In genomic region chr3:139217633-139218032, GRCh38 we compare ENCODE assay signal across 1 cellular context.
TF ChIP-seq lines count a peak whose summit lies in the region.

No MANE protein-coding gene starts in this region.

TF ChIP-seq in K562, 482 proteins besides CTCF, POLR2A, EP300 and RAD21:
- TF ChIP-seq PYGO2 (tag; IDR thresholded peaks at IDR 0.05): no peak
- TF ChIP-seq, protein P1, sequence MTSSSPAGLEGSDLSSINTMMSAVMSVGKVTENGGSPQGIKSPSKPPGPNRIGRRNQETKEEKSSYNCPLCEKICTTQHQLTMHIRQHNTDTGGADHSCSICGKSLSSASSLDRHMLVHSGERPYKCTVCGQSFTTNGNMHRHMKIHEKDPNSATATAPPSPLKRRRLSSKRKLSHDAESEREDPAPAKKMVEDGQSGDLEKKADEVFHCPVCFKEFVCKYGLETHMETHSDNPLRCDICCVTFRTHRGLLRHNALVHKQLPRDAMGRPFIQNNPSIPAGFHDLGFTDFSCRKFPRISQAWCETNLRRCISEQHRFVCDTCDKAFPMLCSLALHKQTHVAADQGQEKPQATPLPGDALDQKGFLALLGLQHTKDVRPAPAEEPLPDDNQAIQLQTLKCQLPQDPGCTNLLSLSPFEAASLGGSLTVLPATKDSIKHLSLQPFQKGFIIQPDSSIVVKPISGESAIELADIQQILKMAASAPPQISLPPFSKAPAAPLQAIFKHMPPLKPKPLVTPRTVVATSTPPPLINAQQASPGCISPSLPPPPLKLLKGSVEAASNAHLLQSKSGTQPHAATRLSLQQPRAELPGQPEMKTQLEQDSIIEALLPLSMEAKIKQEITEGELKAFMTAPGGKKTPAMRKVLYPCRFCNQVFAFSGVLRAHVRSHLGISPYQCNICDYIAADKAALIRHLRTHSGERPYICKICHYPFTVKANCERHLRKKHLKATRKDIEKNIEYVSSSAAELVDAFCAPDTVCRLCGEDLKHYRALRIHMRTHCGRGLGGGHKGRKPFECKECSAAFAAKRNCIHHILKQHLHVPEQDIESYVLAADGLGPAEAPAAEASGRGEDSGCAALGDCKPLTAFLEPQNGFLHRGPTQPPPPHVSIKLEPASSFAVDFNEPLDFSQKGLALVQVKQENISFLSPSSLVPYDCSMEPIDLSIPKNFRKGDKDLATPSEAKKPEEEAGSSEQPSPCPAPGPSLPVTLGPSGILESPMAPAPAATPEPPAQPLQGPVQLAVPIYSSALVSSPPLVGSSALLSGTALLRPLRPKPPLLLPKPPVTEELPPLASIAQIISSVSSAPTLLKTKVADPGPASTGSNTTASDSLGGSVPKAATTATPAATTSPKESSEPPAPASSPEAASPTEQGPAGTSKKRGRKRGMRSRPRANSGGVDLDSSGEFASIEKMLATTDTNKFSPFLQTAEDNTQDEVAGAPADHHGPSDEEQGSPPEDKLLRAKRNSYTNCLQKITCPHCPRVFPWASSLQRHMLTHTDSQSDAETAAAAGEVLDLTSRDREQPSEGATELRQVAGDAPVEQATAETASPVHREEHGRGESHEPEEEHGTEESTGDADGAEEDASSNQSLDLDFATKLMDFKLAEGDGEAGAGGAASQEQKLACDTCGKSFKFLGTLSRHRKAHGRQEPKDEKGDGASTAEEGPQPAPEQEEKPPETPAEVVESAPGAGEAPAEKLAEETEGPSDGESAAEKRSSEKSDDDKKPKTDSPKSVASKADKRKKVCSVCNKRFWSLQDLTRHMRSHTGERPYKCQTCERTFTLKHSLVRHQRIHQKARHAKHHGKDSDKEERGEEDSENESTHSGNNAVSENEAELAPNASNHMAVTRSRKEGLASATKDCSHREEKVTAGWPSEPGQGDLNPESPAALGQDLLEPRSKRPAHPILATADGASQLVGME (CRISPR knock-in tag; IDR thresholded peaks at IDR 0.05): no peak
